In genomic region chr20:49631074-49631716, GRCh38 we compare ENCODE assay signal across 9 cellular contexts.
DNase-seq lines count a peak whose midpoint lies in the region; ATAC-seq and TF ChIP-seq lines count a peak whose summit lies in the region.
"Had no signal": no experiment of that assay in that cellular context is flagged by ENCODE, and none has a peak within 500 bp of the region (broad histone marks: within the 10 kb centered on the region; RNA-seq: fewer than 3 reads in every experiment).

No MANE protein-coding gene starts in this region.

- ATAC-seq in GM21786 (IDR thresholded peaks at IDR 0.05; ENCODE audit: unreplicated experiment): peak; percentile 37
- peak; percentile 32 for ATAC-seq in activated B cell treated with CpG ODN at 0.5 μM for 24 hours (ENCODE audit: low read depth)

- intact Hi-C loops in activated B cell treated with CpG ODN at 0.5 μM for 24 hours (cut with micrococcal nuclease): no loop called here

- H3K4me3 Mint-ChIP-seq in activated B cell treated with CpG ODN at 0.5 μM for 24 hours (peak overlapping the region; percentile 32), mesothelial cell of epicardium (no peak overlapping the region)

- DNase-seq in GM10248 (ENCODE audit: extremely low spot score) (peak; percentile 60), activated B cell treated with CpG ODN at 0.5 μM for 24 hours (no peak), mesothelial cell of epicardium (ENCODE audit: low spot score in 2 of 2, unreplicated experiment in 2 of 2) (no peak), NCI-H1092 (lab: John Stamatoyannopoulos, UW) (no peak), DMS79 (lab: John Stamatoyannopoulos, UW) (no peak)
- DNase-seq in stimulated activated CD4-positive, alpha-beta T cell treated with anti-CD3 and anti-CD28 coated beads, Interleukin-2, amount 100 ng/mL, for 24 hours: no peak
- DNase-seq in activated effector memory CD4-positive, alpha-beta T cell treated with anti-CD3 and anti-CD28 coated beads, Interleukin-2, amount 50 U/mL, for 16 hours: no peak
- DNase-seq: GDM1 had no signal

- CTCF ChIA-PET in GM10248 (lab: Yijun Ruan, JAX) (interaction anchor here (0.9 to 9.7 kb wide), 17 partner anchors 8 to 215 kb away, joined by 3 to 62 read pairs (median 4); no protein-coding TSS in a partner anchor), activated B cell treated with CpG ODN at 0.5 μM for 24 hours (lab: Charles Lee) (interaction anchor here (1.0 to 1.2 kb wide), 3 partner anchors 21 to 190 kb away, joined by 3 to 4 read pairs (median 3); no protein-coding TSS in a partner anchor)

- no peak for TF ChIP-seq CTCF in GM10248 (IDR thresholded peaks at IDR 0.05; ENCODE audit: control extremely low read depth, extremely low read depth, low read depth, missing control alignments)
- TF ChIP-seq CTCF in activated B cell treated with CpG ODN at 0.5 μM for 24 hours (IDR thresholded peaks at IDR 0.05): no peak
- no peak for TF ChIP-seq CTCF in mesothelial cell of epicardium (IDR thresholded peaks at IDR 0.05; ENCODE audit: unreplicated experiment)

- peaks cover 57% of the 10 kb centered on the region for H3K4me1 Mint-ChIP-seq in activated B cell treated with CpG ODN at 0.5 μM for 24 hours
- no peaks in the 10 kb centered on the region for H3K4me1 Mint-ChIP-seq in mesothelial cell of epicardium

- H3K9me3 Mint-ChIP-seq in activated B cell treated with CpG ODN at 0.5 μM for 24 hours (peaks cover 2% of the 10 kb centered on the region), mesothelial cell of epicardium (peaks cover 10% of the 10 kb centered on the region)

- H3K27ac Mint-ChIP-seq in activated B cell treated with CpG ODN at 0.5 μM for 24 hours (peak overlapping the region; percentile 62), mesothelial cell of epicardium (peak overlapping the region; percentile 60)

- H3K27me3 Mint-ChIP-seq in activated B cell treated with CpG ODN at 0.5 μM for 24 hours (peaks cover 1% of the 10 kb centered on the region), mesothelial cell of epicardium (ENCODE audit: low read depth) (no peaks in the 10 kb centered on the region)

- POLR2A ChIA-PET in GM10248 (lab: Yijun Ruan, JAX) (interaction anchor here (1.7 kb wide), 1 partner anchor 11 kb away, joined by 10 read pairs; no protein-coding TSS in a partner anchor), activated B cell treated with CpG ODN at 0.5 μM for 24 hours (lab: Charles Lee) (interaction anchor here (0.9 to 1.1 kb wide), 2 partner anchors 10 kb away, joined by 3 to 17 read pairs; no protein-coding TSS in a partner anchor)

- peaks cover 38% of the 10 kb centered on the region for H3K36me3 Mint-ChIP-seq in activated B cell treated with CpG ODN at 0.5 μM for 24 hours (ENCODE audit: low read depth)
- H3K36me3 Mint-ChIP-seq in mesothelial cell of epicardium: peaks cover 21% of the 10 kb centered on the region
